ENCODE assay signal across 10 cellular contexts in genomic region chr19:47019431-47020041, GRCh38. TPM values are rescaled to one million over a fixed set of nuclear protein-coding genes. Genes with fewer than 3 reads are reported as not detected.
DNase-seq lines count a peak whose midpoint lies in the region; ATAC-seq lines count a peak whose summit lies in the region.
"Had no signal": no experiment of that assay in that cellular context is flagged by ENCODE, and none has a peak within 500 bp of the region (broad histone marks: within the 10 kb centered on the region; RNA-seq: fewer than 3 reads in every experiment).

Gene NPAS1 (plus strand): TSS chr19:47019837. CDS start chr19:47021048, 1,211 bp downstream.

- DNase-seq in AG20443 (ENCODE audit: low spot score) (peak; percentile 74), naive B cell (no peak), immature natural killer cell (no peak), AML-193 (lab: John Stamatoyannopoulos, UW) (no peak)
- no peak for DNase-seq in stimulated activated CD4-positive, alpha-beta T cell treated with anti-CD3 and anti-CD28 coated beads, Interleukin-15, amount 100 ng/mL, for 24 hours
- DNase-seq in stimulated activated CD4-positive, alpha-beta T cell treated with anti-CD3 and anti-CD28 coated beads, Interleukin-1b, Interleukin-23, amount 100 ng/mL, for 48 hours, result no peak
- DNase-seq: transverse colon had no signal

- peaks cover 62% of the 10 kb centered on the region for H3K27me3 ChIP-seq in HUES48 (ENCODE audit: control insufficient read depth, insufficient read depth, low read length)

- no peak within 1 kb of the TSS for H3K9ac ChIP-seq in HUES48 (ENCODE audit: low read depth, low read length)

- peaks cover 76% of the 10 kb centered on the region for H3K27me3 Mint-ChIP-seq in dendritic cell treated with granulocyte-macrophage colony-stimulating factor and Interleukin-4, amounts not matched to agents 40 ng/mL and 50 ng/mL, for 4 days
- peaks cover 28 to 54% (median 29%) of the 10 kb centered on the region in 3 donors for H3K27me3 Mint-ChIP-seq in naive B cell
- H3K27me3 Mint-ChIP-seq in immature natural killer cell (ENCODE audit: low read depth in 3 of 3), result peaks cover 7 to 22% (median 7%) of the 10 kb centered on the region in 3 donors

- H3K4me3 Mint-ChIP-seq in dendritic cell treated with granulocyte-macrophage colony-stimulating factor and Interleukin-4, amounts not matched to agents 40 ng/mL and 50 ng/mL, for 4 days, result peak within 1 kb of the TSS; percentile 39
- H3K4me3 Mint-ChIP-seq in naive B cell (peak within 1 kb of the TSS; percentile 38 to 86 (median 67)), immature natural killer cell (peak within 1 kb of the TSS in 2 of 5 donors; percentile 20 to 29)

- peaks cover 16% of the 10 kb centered on the region for H3K4me1 ChIP-seq in HUES48 (ENCODE audit: control insufficient read depth, insufficient read depth, low read length)

- H3K27ac ChIP-seq in HUES48 (ENCODE audit: low read depth, low read length), result no peak within 1 kb of the TSS
- H3K27ac ChIP-seq: neutrophil, transverse colon had no signal

- H3K9me3 Mint-ChIP-seq in dendritic cell treated with granulocyte-macrophage colony-stimulating factor and Interleukin-4, amounts not matched to agents 40 ng/mL and 50 ng/mL, for 4 days, result no peaks in the 10 kb centered on the region
- H3K9me3 Mint-ChIP-seq in naive B cell (no peaks in the 10 kb centered on the region), immature natural killer cell (no peaks in the 10 kb centered on the region)

- H3K36me3 ChIP-seq in HUES48 (ENCODE audit: control insufficient read depth, insufficient read depth, low read length), result no peaks in the 10 kb centered on the region
- H3K36me3 ChIP-seq: neutrophil, transverse colon had no signal

- peak; percentile 21 to 44 for ATAC-seq in naive B cell (ENCODE audit: low read depth in 2 of 2)

- H3K4me3 ChIP-seq in HUES48 (ENCODE audit: low read depth, low read length), result peak within 1 kb of the TSS; percentile 63

- H3K9me3 ChIP-seq in HUES48 (ENCODE audit: control insufficient read depth, insufficient read depth, low read length), result no peaks in the 10 kb centered on the region
- H3K9me3 ChIP-seq: neutrophil, transverse colon had no signal

- peaks cover 12% of the 10 kb centered on the region for H3K4me1 Mint-ChIP-seq in dendritic cell treated with granulocyte-macrophage colony-stimulating factor and Interleukin-4, amounts not matched to agents 40 ng/mL and 50 ng/mL, for 4 days (ENCODE audit: low read depth)
- peaks cover 7 to 19% (median 12%) of the 10 kb centered on the region in 3 donors for H3K4me1 Mint-ChIP-seq in naive B cell
- peaks cover 0 to 9% of the 10 kb centered on the region in 2 donors for H3K4me1 Mint-ChIP-seq in immature natural killer cell

- H3K27ac Mint-ChIP-seq in dendritic cell treated with granulocyte-macrophage colony-stimulating factor and Interleukin-4, amounts not matched to agents 40 ng/mL and 50 ng/mL, for 4 days, result no peak within 1 kb of the TSS
- H3K27ac Mint-ChIP-seq in naive B cell (peak within 1 kb of the TSS in 2 of 6 donors; percentile 51 to 53), immature natural killer cell (no peak within 1 kb of the TSS)

- intact Hi-C loops in dendritic cell treated with granulocyte-macrophage colony-stimulating factor and Interleukin-4, amounts not matched to agents 40 ng/mL and 50 ng/mL, for 4 days (cut with micrococcal nuclease), result no loop called here

- no peaks in the 10 kb centered on the region for H3K36me3 Mint-ChIP-seq in dendritic cell treated with granulocyte-macrophage colony-stimulating factor and Interleukin-4, amounts not matched to agents 40 ng/mL and 50 ng/mL, for 4 days (ENCODE audit: low read depth)
- no peaks in the 10 kb centered on the region for H3K36me3 Mint-ChIP-seq in naive B cell
- H3K36me3 Mint-ChIP-seq in immature natural killer cell, result no peaks in the 10 kb centered on the region

RNA-seq across cellular contexts. Expression of gene NPAS1, which starts in this region (rescaled TPM):
- polyA plus RNA-seq in naive B cell (ENCODE audit: low read depth in 6 of 6) (under 1 TPM in 4 of 6 donors, not detected in 2; 0.19 to 0.61 (median 0.40) TPM), immature natural killer cell (not detected)

Comparison
In these comparisons a context has a peak if more than half of its experiments do, and no peak if none do; other contexts are left out.
1. Peak in ATAC-seq in naive B cell; RNA of the gene not detected or under 1 TPM.